In genomic region chr10:126935263-126935946, GRCh38 we compare ENCODE assay signal across 16 cellular contexts. TPM values are rescaled to one million over a fixed set of nuclear protein-coding genes. Genes with fewer than 3 reads are reported as not detected.
DNase-seq lines count a peak whose midpoint lies in the region; ATAC-seq, FAIRE-seq and TF ChIP-seq lines count a peak whose summit lies in the region.
"Had no signal": no experiment of that assay in that cellular context is flagged by ENCODE, and none has a peak within 500 bp of the region (broad histone marks: within the 10 kb centered on the region; RNA-seq: fewer than 3 reads in every experiment).

No MANE protein-coding gene starts in this region.

- TF ChIP-seq POLR2A in gastrocnemius medialis (IDR thresholded peaks at IDR 0.05): no peak

- H3K9me3 ChIP-seq in mucosa of descending colon: no peaks in the 10 kb centered on the region
- H3K9me3 ChIP-seq in gastrocnemius medialis: no peaks in the 10 kb centered on the region

- H3K36me3 ChIP-seq in mucosa of descending colon (ENCODE audit: low read depth) (no peaks in the 10 kb centered on the region), gastrocnemius medialis (no peaks in the 10 kb centered on the region)

- no peaks in the 10 kb centered on the region for H3K27me3 ChIP-seq in gastrocnemius medialis

- no peak for TF ChIP-seq CTCF in choroid plexus epithelial cell (conservative IDR thresholded peaks at IDR 0.05; ENCODE audit: low read depth, low read length)
- no peak for TF ChIP-seq CTCF in mucosa of descending colon (IDR thresholded peaks at IDR 0.05)
- TF ChIP-seq CTCF in gastrocnemius medialis (IDR thresholded peaks at IDR 0.05 in 4 of 5, conservative IDR thresholded peaks at IDR 0.05 in 1 of 5): no peak

- H3K27ac ChIP-seq in gastrocnemius medialis: no peak overlapping the region
- H3K27ac ChIP-seq: coronary artery had no signal

- in situ Hi-C loops in gastrocnemius medialis (cut with MboI; ENCODE audit: low sequenced_read_pairs in 4 of 4): no loop called here

- intact Hi-C loops in mucosa of descending colon (cut with DNase I, micrococcal nuclease) (no loop called here), gastrocnemius medialis (cut with DNase I; ENCODE audit: low total_unique reads) (no loop called here)

- H3K4me1 ChIP-seq in mucosa of descending colon (ENCODE audit: low read depth) (peaks cover 7% of the 10 kb centered on the region), gastrocnemius medialis (peaks cover 7 to 14% of the 10 kb centered on the region in 2 donors)

- no peak for FAIRE-seq in RCC 7860 (lab: Jason Lieb, UNC)
- FAIRE-seq: keratinocyte had no signal

- peak; percentile 28 for DNase-seq in Daoy (ENCODE audit: low read depth)
- DNase-seq in RCC 7860 (ENCODE audit: low spot score): peak; percentile 60
- DNase-seq in choroid plexus epithelial cell (ENCODE audit: low read depth): peak; percentile 30
- no peak for DNase-seq in mucosa of descending colon
- DNase-seq in C1 segment of cervical spinal cord (lab: John Stamatoyannopoulos, UW): no peak
- no peak for DNase-seq in inferior parietal cortex (ENCODE audit: extremely low spot score)
- no peak for DNase-seq in gastrocnemius medialis
- DNase-seq: activated naive CD4-positive, alpha-beta T cell treated with anti-CD3 and anti-CD28 coated beads, Interleukin-2, amount 50 U/mL, for 16 hours; CD4-positive, alpha-beta memory T cell; NCI-H2171; OCI-M1; T-helper 9 cell had no signal

- H3K4me3 ChIP-seq in choroid plexus epithelial cell (ENCODE audit: low read depth, low read length) (no peak overlapping the region), mucosa of descending colon (no peak overlapping the region), gastrocnemius medialis (no peak overlapping the region)
- H3K4me3 ChIP-seq: coronary artery had no signal

- ATAC-seq in mucosa of descending colon (peak; percentile 14), HG03095 (IDR thresholded peaks at IDR 0.05; ENCODE audit: unreplicated experiment) (no peak), gastrocnemius medialis (no peak)
- ATAC-seq: sciatic nerve had no signal

RNA-seq across cellular contexts. Expression of gene DOCK1, which starts 30.2 kb away (rescaled TPM):
- 16.4 and 19.1 TPM in 2 replicates for total RNA-seq in Daoy (2014; rRNA removed; shearing (Covaris generic))
- total RNA-seq in mucosa of descending colon (100 to 1,000 TPM in 1 of 3 donors, 10 to 100 TPM in 2; 56.5 to 103 (median 74.1) TPM), gastrocnemius medialis (1 to 10 TPM; 4.3 to 6.0 (median 4.8) TPM)

Comparison
In these comparisons a context has a peak if more than half of its experiments do, and no peak if none do; other contexts are left out.
1. DNase-seq: peak in Daoy (single experiment), RCC 7860 (single experiment) and choroid plexus epithelial cell (single experiment); none in mucosa of descending colon (0 of 3), C1 segment of cervical spinal cord (0 of 14), inferior parietal cortex (single experiment) and gastrocnemius medialis (0 of 2).